9 cellular contexts compared by ENCODE assay signal in genomic region chr2:27959496-27959895, GRCh38.
A peak's percentile ranks its signal among the peaks of the same experiment; 100 is the strongest.
DNase-seq lines count a peak whose midpoint lies in the region; ATAC-seq and TF ChIP-seq lines count a peak whose summit lies in the region.
"Had no signal": no experiment of that assay in that cellular context is flagged by ENCODE, and none has a peak within 500 bp of the region (broad histone marks: within the 10 kb centered on the region; RNA-seq: fewer than 3 reads in every experiment).

No MANE protein-coding gene starts in this region.

- no peak for ATAC-seq in HCT116
- ATAC-seq: GM12878 had no signal

- no peak for TF ChIP-seq RAD21 in HCT116 (IDR thresholded peaks at IDR 0.05; ENCODE audit: low read depth)

- no peaks in the 10 kb centered on the region for H4K20me1 ChIP-seq in HCT116 (ENCODE audit: insufficient read depth)
- no peaks in the 10 kb centered on the region for H4K20me1 ChIP-seq in OCI-LY7 (ENCODE audit: insufficient read depth, low read length)

- H2AFZ ChIP-seq in HCT116 (ENCODE audit: low read depth, low read length, poor library complexity, severe bottlenecking): no peak overlapping the region
- H2AFZ ChIP-seq in OCI-LY7 (ENCODE audit: low read length): no peak overlapping the region

- DNase-seq in HCT116 (ENCODE audit: low read depth, low spot score) (no peak), SKM-1 (lab: John Stamatoyannopoulos, UW; ENCODE audit: unreplicated experiment) (peak; percentile 76), fibroblast of mammary gland (ENCODE audit: low read depth) (peak; percentile 75), pons (ENCODE audit: low spot score) (peak; percentile 83), cerebellar nuclear complex (lab: John Stamatoyannopoulos, UW) (no peak), NCI-H1417 treated with DMSO at 0.1 percent for 48 hours (lab: John Stamatoyannopoulos, UW) (no peak), OCI-LY7 (ENCODE audit: low spot score) (no peak), dedifferentiated amniotic fluid mesenchymal stem cell (ENCODE audit: extremely low spot score) (no peak)

- no peak overlapping the region for H3K4me3 ChIP-seq in HCT116 (replicated peaks in 1 of 2; ENCODE audit: low read depth in 1 of 2, low read length in 2 of 2)
- no peak overlapping the region for H3K4me3 ChIP-seq in fibroblast of mammary gland (ENCODE audit: control insufficient read depth, low read depth, low read length)
- H3K4me3 ChIP-seq in OCI-LY7 (ENCODE audit: low read depth, low read length, poor library complexity, severe bottlenecking): no peak overlapping the region
- H3K4me3 ChIP-seq: GM12878 had no signal

- H3K36me3 ChIP-seq in HCT116 (ENCODE audit: control insufficient read depth in 1 of 2, insufficient read depth in 2 of 2, low read length in 2 of 2) (no peaks in the 10 kb centered on the region), OCI-LY7 (ENCODE audit: insufficient read depth, low read length) (no peaks in the 10 kb centered on the region)

- RAD21 ChIA-PET in HCT116 (lab: Charles Lee; ENCODE audit: low non-redundant PET in 1 of 2, low total read pairs in 2 of 2, uncharacterized antibody in 2 of 2, unreplicated experiment in 2 of 2): no interaction called here

- H3K4me1 ChIP-seq in HCT116 (ENCODE audit: control insufficient read depth in 1 of 2, insufficient read depth in 2 of 2, low read length in 2 of 2) (peaks cover 16 to 22% of the 10 kb centered on the region in 2 experiments), OCI-LY7 (ENCODE audit: insufficient read depth, low read length, poor library complexity, severe bottlenecking) (peaks cover 6% of the 10 kb centered on the region)

- POLR2A ChIA-PET in HCT116 (lab: Charles Lee): no interaction called here
- POLR2A ChIA-PET in OCI-LY7 (lab: Charles Lee): no interaction called here

- no peaks in the 10 kb centered on the region for H3K27me3 ChIP-seq in HCT116 (ENCODE audit: insufficient read depth, low read length)

- no peak for TF ChIP-seq POLR2A in HCT116 (IDR thresholded peaks at IDR 0.05; ENCODE audit: borderline replicate concordance, extremely low read depth, insufficient read depth, insufficient read length)

- no peak overlapping the region for H3K27ac ChIP-seq in HCT116 (ENCODE audit: low read depth, low read length)
- no peak overlapping the region for H3K27ac ChIP-seq in OCI-LY7 (ENCODE audit: low read depth, low read length, poor library complexity, severe bottlenecking)

- TF ChIP-seq CTCF in HCT116 (IDR thresholded peaks at IDR 0.05 in 2 of 3, conservative IDR thresholded peaks at IDR 0.05 in 1 of 3; ENCODE audit: borderline replicate concordance in 1 of 3, insufficient read depth in 1 of 3, low read depth in 2 of 3, low read length in 2 of 3): no peak
- TF ChIP-seq CTCF in fibroblast of mammary gland (conservative IDR thresholded peaks at IDR 0.05; ENCODE audit: control insufficient read depth, insufficient read depth, low read depth, low read length): no peak
- TF ChIP-seq CTCF in OCI-LY7 (conservative IDR thresholded peaks at IDR 0.05; ENCODE audit: low read length): no peak

- BruUV-seq in HCT116 (replicated peaks; lab: Mats Ljungman, UMichigan): no TSS peak
- no TSS peak for BruUV-seq in OCI-LY7 (replicated peaks; lab: Mats Ljungman, UMichigan)

- H3K9me2 ChIP-seq in HCT116 (ENCODE audit: insufficient read depth): no peaks in the 10 kb centered on the region
- H3K9me2 ChIP-seq in OCI-LY7 (ENCODE audit: insufficient read depth, low read length): no peaks in the 10 kb centered on the region

- H3K79me2 ChIP-seq in HCT116 (ENCODE audit: insufficient read depth, low read length): peaks cover 4% of the 10 kb centered on the region
- H3K79me2 ChIP-seq in OCI-LY7 (ENCODE audit: insufficient read depth, low read depth, low read length): no peaks in the 10 kb centered on the region

- H3K9ac ChIP-seq in HCT116 (ENCODE audit: low read length): no peak overlapping the region

- CTCF ChIA-PET in HCT116 (lab: Charles Lee): no interaction called here
- CTCF ChIA-PET in OCI-LY7 (lab: Charles Lee; ENCODE audit: unreplicated experiment): no interaction called here

- H3K4me2 ChIP-seq in HCT116 (ENCODE audit: low read length) (no peak overlapping the region), OCI-LY7 (ENCODE audit: low read length) (no peak overlapping the region)

- intact Hi-C loops in HCT116 (cut with micrococcal nuclease): no loop called here
- intact Hi-C loops in OCI-LY7 (cut with micrococcal nuclease; ENCODE audit: unreplicated experiment): no loop called here

- H3K9me3 ChIP-seq in HCT116 (ENCODE audit: control insufficient read depth in 1 of 2, insufficient read depth in 1 of 2, low read depth in 1 of 2, low read length in 2 of 2) (no peaks in the 10 kb centered on the region), OCI-LY7 (ENCODE audit: low read length) (no peaks in the 10 kb centered on the region)

TF ChIP-seq in HCT116, 20 proteins besides CTCF, POLR2A, EP300 and RAD21:
- no peak for TF ChIP-seq ELF1 (IDR thresholded peaks at IDR 0.05; ENCODE audit: borderline replicate concordance, low read depth)
- TF ChIP-seq CEBPB (IDR thresholded peaks at IDR 0.05; ENCODE audit: low read depth): peak; percentile 58

Comparison
In these comparisons a context has a peak if more than half of its experiments do, and no peak if none do; other contexts are left out.
1. DNase-seq: peak in SKM-1 (single experiment), fibroblast of mammary gland (single experiment) and pons (single experiment); none in HCT116 (single experiment), cerebellar nuclear complex (0 of 2), NCI-H1417 treated with DMSO at 0.1 percent for 48 hours (single experiment), OCI-LY7 (single experiment) and dedifferentiated amniotic fluid mesenchymal stem cell (single experiment).